ENCODE assay signal across 1 cellular context in genomic region chr4:143178923-143179322, GRCh38.
TF ChIP-seq lines count a peak whose summit lies in the region.

No MANE protein-coding gene starts in this region.

TF ChIP-seq in HepG2, 621 proteins besides CTCF, POLR2A, EP300 and RAD21 (continued from another document):
- TF ChIP-seq, protein P1, sequence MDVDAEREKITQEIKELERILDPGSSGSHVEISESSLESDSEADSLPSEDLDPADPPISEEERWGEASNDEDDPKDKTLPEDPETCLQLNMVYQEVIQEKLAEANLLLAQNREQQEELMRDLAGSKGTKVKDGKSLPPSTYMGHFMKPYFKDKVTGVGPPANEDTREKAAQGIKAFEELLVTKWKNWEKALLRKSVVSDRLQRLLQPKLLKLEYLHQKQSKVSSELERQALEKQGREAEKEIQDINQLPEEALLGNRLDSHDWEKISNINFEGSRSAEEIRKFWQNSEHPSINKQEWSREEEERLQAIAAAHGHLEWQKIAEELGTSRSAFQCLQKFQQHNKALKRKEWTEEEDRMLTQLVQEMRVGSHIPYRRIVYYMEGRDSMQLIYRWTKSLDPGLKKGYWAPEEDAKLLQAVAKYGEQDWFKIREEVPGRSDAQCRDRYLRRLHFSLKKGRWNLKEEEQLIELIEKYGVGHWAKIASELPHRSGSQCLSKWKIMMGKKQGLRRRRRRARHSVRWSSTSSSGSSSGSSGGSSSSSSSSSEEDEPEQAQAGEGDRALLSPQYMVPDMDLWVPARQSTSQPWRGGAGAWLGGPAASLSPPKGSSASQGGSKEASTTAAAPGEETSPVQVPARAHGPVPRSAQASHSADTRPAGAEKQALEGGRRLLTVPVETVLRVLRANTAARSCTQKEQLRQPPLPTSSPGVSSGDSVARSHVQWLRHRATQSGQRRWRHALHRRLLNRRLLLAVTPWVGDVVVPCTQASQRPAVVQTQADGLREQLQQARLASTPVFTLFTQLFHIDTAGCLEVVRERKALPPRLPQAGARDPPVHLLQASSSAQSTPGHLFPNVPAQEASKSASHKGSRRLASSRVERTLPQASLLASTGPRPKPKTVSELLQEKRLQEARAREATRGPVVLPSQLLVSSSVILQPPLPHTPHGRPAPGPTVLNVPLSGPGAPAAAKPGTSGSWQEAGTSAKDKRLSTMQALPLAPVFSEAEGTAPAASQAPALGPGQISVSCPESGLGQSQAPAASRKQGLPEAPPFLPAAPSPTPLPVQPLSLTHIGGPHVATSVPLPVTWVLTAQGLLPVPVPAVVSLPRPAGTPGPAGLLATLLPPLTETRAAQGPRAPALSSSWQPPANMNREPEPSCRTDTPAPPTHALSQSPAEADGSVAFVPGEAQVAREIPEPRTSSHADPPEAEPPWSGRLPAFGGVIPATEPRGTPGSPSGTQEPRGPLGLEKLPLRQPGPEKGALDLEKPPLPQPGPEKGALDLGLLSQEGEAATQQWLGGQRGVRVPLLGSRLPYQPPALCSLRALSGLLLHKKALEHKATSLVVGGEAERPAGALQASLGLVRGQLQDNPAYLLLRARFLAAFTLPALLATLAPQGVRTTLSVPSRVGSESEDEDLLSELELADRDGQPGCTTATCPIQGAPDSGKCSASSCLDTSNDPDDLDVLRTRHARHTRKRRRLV (CRISPR knock-in tag; IDR thresholded peaks at IDR 0.05): no peak
- no peak for TF ChIP-seq SP2 (CRISPR knock-in tag; IDR thresholded peaks at IDR 0.05)
- peak; percentile 38 for TF ChIP-seq STAG1 (CRISPR knock-in tag; IDR thresholded peaks at IDR 0.05)
- no peak for TF ChIP-seq SMC3 (IDR thresholded peaks at IDR 0.05; ENCODE audit: low read length)
TF ChIP-seq in HepG2: peak in this region for 1.
